In the genomic region with DNA sequence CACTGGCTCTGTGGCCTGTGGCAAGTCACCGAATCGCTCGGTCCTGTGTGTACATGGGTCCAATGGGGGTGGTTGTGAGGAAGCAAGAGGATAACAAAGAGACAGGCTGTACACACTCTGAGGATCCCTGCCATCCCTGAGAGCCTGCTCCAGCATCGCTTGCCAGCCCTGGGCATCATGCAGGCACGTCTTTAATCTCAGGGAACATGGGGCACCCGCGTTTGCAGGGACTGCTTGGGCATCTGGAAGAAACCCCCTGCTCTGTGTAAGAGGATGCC, we compare ENCODE assay signal across 1 cellular context.
TF ChIP-seq lines count a peak whose summit lies in the region.

No MANE protein-coding gene starts in this region.

TF ChIP-seq in HepG2, 621 proteins besides CTCF, POLR2A, EP300 and RAD21:
- TF ChIP-seq, protein P1, sequence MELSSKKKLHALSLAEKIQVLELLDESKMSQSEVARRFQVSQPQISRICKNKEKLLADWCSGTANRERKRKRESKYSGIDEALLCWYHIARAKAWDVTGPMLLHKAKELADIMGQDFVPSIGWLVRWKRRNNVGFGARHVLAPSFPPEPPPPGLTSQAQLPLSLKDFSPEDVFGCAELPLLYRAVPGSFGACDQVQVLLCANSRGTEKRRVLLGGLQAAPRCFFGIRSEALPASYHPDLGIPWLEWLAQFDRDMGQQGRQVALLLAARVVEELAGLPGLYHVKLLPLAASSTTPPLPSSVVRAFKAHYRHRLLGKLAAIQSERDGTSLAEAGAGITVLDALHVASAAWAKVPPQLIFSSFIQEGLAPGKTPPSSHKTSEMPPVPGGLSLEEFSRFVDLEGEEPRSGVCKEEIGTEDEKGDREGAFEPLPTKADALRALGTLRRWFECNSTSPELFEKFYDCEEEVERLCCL (CRISPR knock-in tag; IDR thresholded peaks at IDR 0.05; ENCODE audit: borderline replicate concordance) = no peak
- TF ChIP-seq HMG20B (CRISPR knock-in tag; conservative IDR thresholded peaks at IDR 0.05) = no peak
- no peak for TF ChIP-seq ESRRA (CRISPR knock-in tag; IDR thresholded peaks at IDR 0.05; ENCODE audit: low read depth)
- TF ChIP-seq, protein P2, sequence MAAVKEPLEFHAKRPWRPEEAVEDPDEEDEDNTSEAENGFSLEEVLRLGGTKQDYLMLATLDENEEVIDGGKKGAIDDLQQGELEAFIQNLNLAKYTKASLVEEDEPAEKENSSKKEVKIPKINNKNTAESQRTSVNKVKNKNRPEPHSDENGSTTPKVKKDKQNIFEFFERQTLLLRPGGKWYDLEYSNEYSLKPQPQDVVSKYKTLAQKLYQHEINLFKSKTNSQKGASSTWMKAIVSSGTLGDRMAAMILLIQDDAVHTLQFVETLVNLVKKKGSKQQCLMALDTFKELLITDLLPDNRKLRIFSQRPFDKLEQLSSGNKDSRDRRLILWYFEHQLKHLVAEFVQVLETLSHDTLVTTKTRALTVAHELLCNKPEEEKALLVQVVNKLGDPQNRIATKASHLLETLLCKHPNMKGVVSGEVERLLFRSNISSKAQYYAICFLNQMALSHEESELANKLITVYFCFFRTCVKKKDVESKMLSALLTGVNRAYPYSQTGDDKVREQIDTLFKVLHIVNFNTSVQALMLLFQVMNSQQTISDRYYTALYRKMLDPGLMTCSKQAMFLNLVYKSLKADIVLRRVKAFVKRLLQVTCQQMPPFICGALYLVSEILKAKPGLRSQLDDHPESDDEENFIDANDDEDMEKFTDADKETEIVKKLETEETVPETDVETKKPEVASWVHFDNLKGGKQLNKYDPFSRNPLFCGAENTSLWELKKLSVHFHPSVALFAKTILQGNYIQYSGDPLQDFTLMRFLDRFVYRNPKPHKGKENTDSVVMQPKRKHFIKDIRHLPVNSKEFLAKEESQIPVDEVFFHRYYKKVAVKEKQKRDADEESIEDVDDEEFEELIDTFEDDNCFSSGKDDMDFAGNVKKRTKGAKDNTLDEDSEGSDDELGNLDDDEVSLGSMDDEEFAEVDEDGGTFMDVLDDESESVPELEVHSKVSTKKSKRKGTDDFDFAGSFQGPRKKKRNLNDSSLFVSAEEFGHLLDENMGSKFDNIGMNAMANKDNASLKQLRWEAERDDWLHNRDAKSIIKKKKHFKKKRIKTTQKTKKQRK (IDR thresholded peaks at IDR 0.05; ENCODE audit: low read length) = no peak
- TF ChIP-seq, protein P3, sequence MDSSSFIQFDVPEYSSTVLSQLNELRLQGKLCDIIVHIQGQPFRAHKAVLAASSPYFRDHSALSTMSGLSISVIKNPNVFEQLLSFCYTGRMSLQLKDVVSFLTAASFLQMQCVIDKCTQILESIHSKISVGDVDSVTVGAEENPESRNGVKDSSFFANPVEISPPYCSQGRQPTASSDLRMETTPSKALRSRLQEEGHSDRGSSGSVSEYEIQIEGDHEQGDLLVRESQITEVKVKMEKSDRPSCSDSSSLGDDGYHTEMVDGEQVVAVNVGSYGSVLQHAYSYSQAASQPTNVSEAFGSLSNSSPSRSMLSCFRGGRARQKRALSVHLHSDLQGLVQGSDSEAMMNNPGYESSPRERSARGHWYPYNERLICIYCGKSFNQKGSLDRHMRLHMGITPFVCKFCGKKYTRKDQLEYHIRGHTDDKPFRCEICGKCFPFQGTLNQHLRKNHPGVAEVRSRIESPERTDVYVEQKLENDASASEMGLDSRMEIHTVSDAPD (CRISPR knock-in tag; IDR thresholded peaks at IDR 0.05) = no peak
- no peak for TF ChIP-seq ZNF564 (CRISPR knock-in tag; IDR thresholded peaks at IDR 0.05)
- no peak for TF ChIP-seq ETV5 (CRISPR knock-in tag; IDR thresholded peaks at IDR 0.05; ENCODE audit: borderline replicate concordance)
- no peak for TF ChIP-seq KAT8 (CRISPR knock-in tag; IDR thresholded peaks at IDR 0.05)
- TF ChIP-seq ZFP36 (IDR thresholded peaks at IDR 0.05; ENCODE audit: borderline replicate concordance, low read depth, low read length, partially characterized antibody) = no peak
- TF ChIP-seq, protein P4, sequence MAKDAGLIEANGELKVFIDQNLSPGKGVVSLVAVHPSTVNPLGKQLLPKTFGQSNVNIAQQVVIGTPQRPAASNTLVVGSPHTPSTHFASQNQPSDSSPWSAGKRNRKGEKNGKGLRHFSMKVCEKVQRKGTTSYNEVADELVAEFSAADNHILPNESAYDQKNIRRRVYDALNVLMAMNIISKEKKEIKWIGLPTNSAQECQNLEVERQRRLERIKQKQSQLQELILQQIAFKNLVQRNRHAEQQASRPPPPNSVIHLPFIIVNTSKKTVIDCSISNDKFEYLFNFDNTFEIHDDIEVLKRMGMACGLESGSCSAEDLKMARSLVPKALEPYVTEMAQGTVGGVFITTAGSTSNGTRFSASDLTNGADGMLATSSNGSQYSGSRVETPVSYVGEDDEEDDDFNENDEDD (CRISPR knock-in tag; IDR thresholded peaks at IDR 0.05; ENCODE audit: borderline replicate concordance) = no peak
- TF ChIP-seq CBX5 (CRISPR knock-in tag; IDR thresholded peaks at IDR 0.05; ENCODE audit: borderline replicate concordance) = no peak
- TF ChIP-seq, protein P5, sequence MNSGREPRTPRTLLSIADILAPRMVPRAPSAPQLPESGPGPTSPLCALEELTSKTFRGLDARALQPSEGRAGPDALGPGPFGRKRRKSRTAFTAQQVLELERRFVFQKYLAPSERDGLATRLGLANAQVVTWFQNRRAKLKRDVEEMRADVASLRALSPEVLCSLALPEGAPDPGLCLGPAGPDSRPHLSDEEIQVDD (CRISPR knock-in tag; IDR thresholded peaks at IDR 0.05; ENCODE audit: borderline replicate concordance) = no peak
- TF ChIP-seq SALL2 (CRISPR knock-in tag; IDR thresholded peaks at IDR 0.05) = no peak
- TF ChIP-seq CCAR2 (optimal IDR thresholded peaks at IDR 0.05; ENCODE audit: low read depth, low read length) = no peak
- TF ChIP-seq ZNF883 (CRISPR knock-in tag; IDR thresholded peaks at IDR 0.05; ENCODE audit: not compliant biosample characterization) = no peak
- no peak for TF ChIP-seq ZNF713 (CRISPR knock-in tag; IDR thresholded peaks at IDR 0.05)
- TF ChIP-seq ZNF382 (CRISPR knock-in tag; IDR thresholded peaks at IDR 0.05; ENCODE audit: borderline replicate concordance) = no peak
- no peak for TF ChIP-seq NCOA1 (CRISPR knock-in tag; IDR thresholded peaks at IDR 0.05)
- TF ChIP-seq CENPX (CRISPR knock-in tag; IDR thresholded peaks at IDR 0.05) = no peak
- TF ChIP-seq, protein P6, sequence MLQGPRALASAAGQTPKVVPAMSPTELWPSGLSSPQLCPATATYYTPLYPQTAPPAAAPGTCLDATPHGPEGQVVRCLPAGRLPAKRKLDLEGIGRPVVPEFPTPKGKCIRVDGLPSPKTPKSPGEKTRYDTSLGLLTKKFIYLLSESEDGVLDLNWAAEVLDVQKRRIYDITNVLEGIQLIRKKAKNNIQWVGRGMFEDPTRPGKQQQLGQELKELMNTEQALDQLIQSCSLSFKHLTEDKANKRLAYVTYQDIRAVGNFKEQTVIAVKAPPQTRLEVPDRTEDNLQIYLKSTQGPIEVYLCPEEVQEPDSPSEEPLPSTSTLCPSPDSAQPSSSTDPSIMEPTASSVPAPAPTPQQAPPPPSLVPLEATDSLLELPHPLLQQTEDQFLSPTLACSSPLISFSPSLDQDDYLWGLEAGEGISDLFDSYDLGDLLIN (CRISPR knock-in tag; IDR thresholded peaks at IDR 0.05; ENCODE audit: borderline replicate concordance) = no peak
TF ChIP-seq in HepG2: peak in this region for 0.
